ENCODE assay signal across 10 cellular contexts in genomic region chr3:71101014-71101413, GRCh38.
A peak's percentile ranks its signal among the peaks of the same experiment; 100 is the strongest.
DNase-seq lines count a peak whose midpoint lies in the region; ATAC-seq, FAIRE-seq and TF ChIP-seq lines count a peak whose summit lies in the region.
"Had no signal": no experiment of that assay in that cellular context is flagged by ENCODE, and none has a peak within 500 bp of the region (broad histone marks: within the 10 kb centered on the region; RNA-seq: fewer than 3 reads in every experiment).

No MANE protein-coding gene starts in this region.

- no peaks in the 10 kb centered on the region for H3K36me3 ChIP-seq in keratinocyte (ENCODE audit: control insufficient read depth in 2 of 2, extremely low read depth in 1 of 2, insufficient read depth in 2 of 2, low read length in 2 of 2)
- H3K36me3 ChIP-seq: lower lobe of right lung had no signal

- H3K27me3 ChIP-seq in keratinocyte (ENCODE audit: control insufficient read depth, extremely low read depth, insufficient read depth, low read length), result no peaks in the 10 kb centered on the region

- ATAC-seq in activated T-cell treated with anti-CD3 and anti-CD28 coated beads, Interleukin-2, amount 50 U/mL, for 4 hours, result peak; percentile 40 to 45
- ATAC-seq in activated naive CD8-positive, alpha-beta T cell treated with anti-CD3 and anti-CD28 coated beads, Interleukin-2, amount 10 ng/mL, durations not matched to agents 7 days and 5 days (ENCODE audit: low read depth), result no peak

- H3K9me3 ChIP-seq in keratinocyte (ENCODE audit: control insufficient read depth, low read depth, low read length), result no peaks in the 10 kb centered on the region
- H3K9me3 ChIP-seq: lower lobe of right lung had no signal

- peaks cover 91% of the 10 kb centered on the region for H3K4me1 Mint-ChIP-seq in activated T-cell treated with anti-CD3 and anti-CD28 coated beads, Interleukin-2, amount 50 U/mL, for 4 hours (ENCODE audit: low read depth)
- peaks cover 71% of the 10 kb centered on the region for H3K4me1 Mint-ChIP-seq in activated naive CD8-positive, alpha-beta T cell treated with anti-CD3 and anti-CD28 coated beads, Interleukin-2, amount 10 ng/mL, durations not matched to agents 7 days and 5 days
- H3K4me1 Mint-ChIP-seq in type B pancreatic cell (ENCODE audit: unreplicated experiment), result peaks cover 65% of the 10 kb centered on the region

- POLR2A ChIA-PET in activated naive CD8-positive, alpha-beta T cell treated with anti-CD3 and anti-CD28 coated beads, Interleukin-2, amount 10 ng/mL, durations not matched to agents 7 days and 5 days (lab: Charles Lee), result no interaction called here

- H3K4me3 ChIP-seq in keratinocyte (ENCODE audit: control insufficient read depth in 2 of 3, extremely low read depth in 1 of 3, insufficient read depth in 2 of 3, low read depth in 1 of 3, low read length in 3 of 3), result no peak overlapping the region
- H3K4me3 ChIP-seq: lower lobe of right lung had no signal

- H3K36me3 Mint-ChIP-seq in activated T-cell treated with anti-CD3 and anti-CD28 coated beads, Interleukin-2, amount 50 U/mL, for 4 hours (ENCODE audit: insufficient read depth), result peaks cover 57% of the 10 kb centered on the region
- peaks cover 50% of the 10 kb centered on the region for H3K36me3 Mint-ChIP-seq in activated naive CD8-positive, alpha-beta T cell treated with anti-CD3 and anti-CD28 coated beads, Interleukin-2, amount 10 ng/mL, durations not matched to agents 7 days and 5 days
- H3K36me3 Mint-ChIP-seq in type B pancreatic cell, result peaks cover 8% of the 10 kb centered on the region

- no peak overlapping the region for H3K4me2 ChIP-seq in keratinocyte (ENCODE audit: control insufficient read depth, extremely low read depth, insufficient read depth, low read depth, low read length)

- no peak overlapping the region for H2AFZ ChIP-seq in keratinocyte (ENCODE audit: control insufficient read depth, low read length)

- peak overlapping the region; percentile 52 for H3K4me3 Mint-ChIP-seq in activated T-cell treated with anti-CD3 and anti-CD28 coated beads, Interleukin-2, amount 50 U/mL, for 4 hours
- H3K4me3 Mint-ChIP-seq in activated naive CD8-positive, alpha-beta T cell treated with anti-CD3 and anti-CD28 coated beads, Interleukin-2, amount 10 ng/mL, durations not matched to agents 7 days and 5 days, result no peak overlapping the region
- H3K4me3 Mint-ChIP-seq in type B pancreatic cell, result no peak overlapping the region
- H3K4me3 Mint-ChIP-seq: T-helper 1 cell treated with Interleukin-12 subunit alpha and Interleukin-12 subunit beta and Interleukin-4 antibody, amounts not matched to agents 30 μg/mL and 1 μg/mL, for 36 hours had no signal

- no peaks in the 10 kb centered on the region for H3K9me1 ChIP-seq in keratinocyte (ENCODE audit: control insufficient read depth, extremely low read depth, insufficient read depth, low read length)

- no peak for DNase-seq in activated T-cell treated with anti-CD3 and anti-CD28 coated beads, Interleukin-2, amount 50 U/mL, for 4 hours
- DNase-seq in activated T-cell treated with anti-CD3 and anti-CD28 coated beads for 4 hours, result no peak
- no peak for DNase-seq in activated naive CD8-positive, alpha-beta T cell treated with anti-CD3 and anti-CD28 coated beads, Interleukin-2, amount 10 ng/mL, durations not matched to agents 7 days and 5 days
- DNase-seq in keratinocyte (ENCODE audit: low read depth, low spot score), result peak; percentile 62
- no peak for DNase-seq in type B pancreatic cell (ENCODE audit: extremely low spot score, unreplicated experiment)
- no peak for DNase-seq in DMS79 treated with DMSO at 0.1 percent for 48 hours (lab: John Stamatoyannopoulos, UW)
- no peak for DNase-seq in NCI-H510A (lab: John Stamatoyannopoulos, UW)
- DNase-seq in D341Med (ENCODE audit: low spot score), result no peak
- DNase-seq: lower lobe of right lung had no signal

- FAIRE-seq in keratinocyte (lab: Jason Lieb, UNC), result peak; percentile 98

- H4K20me1 ChIP-seq in keratinocyte (ENCODE audit: control insufficient read depth, extremely low read depth, insufficient read depth, low read length), result no peaks in the 10 kb centered on the region

- no peaks in the 10 kb centered on the region for H3K79me2 ChIP-seq in keratinocyte (ENCODE audit: control insufficient read depth, insufficient read depth, low read length)

- no peaks in the 10 kb centered on the region for H3K27me3 Mint-ChIP-seq in activated T-cell treated with anti-CD3 and anti-CD28 coated beads, Interleukin-2, amount 50 U/mL, for 4 hours (ENCODE audit: low read depth)
- H3K27me3 Mint-ChIP-seq in activated naive CD8-positive, alpha-beta T cell treated with anti-CD3 and anti-CD28 coated beads, Interleukin-2, amount 10 ng/mL, durations not matched to agents 7 days and 5 days, result no peaks in the 10 kb centered on the region
- no peaks in the 10 kb centered on the region for H3K27me3 Mint-ChIP-seq in type B pancreatic cell

- H3K4me1 ChIP-seq in keratinocyte (ENCODE audit: control insufficient read depth, extremely low read depth, insufficient read depth, low read length), result peaks cover 11% of the 10 kb centered on the region

- TF ChIP-seq CTCF in keratinocyte (optimal IDR thresholded peaks at IDR 0.05 in 1 of 3, IDR thresholded peaks at IDR 0.05 in 1 of 3, conservative IDR thresholded peaks at IDR 0.05 in 1 of 3; ENCODE audit: extremely low read depth in 1 of 3, insufficient read depth in 2 of 3, low read length in 3 of 3), result no peak
- TF ChIP-seq CTCF in type B pancreatic cell (conservative IDR thresholded peaks at IDR 0.05), result no peak

- H3K27ac ChIP-seq in keratinocyte (ENCODE audit: control insufficient read depth, insufficient read depth, low read length), result no peak overlapping the region

- H3K9ac ChIP-seq in keratinocyte (ENCODE audit: control insufficient read depth, extremely low read depth, insufficient read depth, low read length), result no peak overlapping the region

- peak overlapping the region; percentile 5 for H3K27ac Mint-ChIP-seq in activated naive CD8-positive, alpha-beta T cell treated with anti-CD3 and anti-CD28 coated beads, Interleukin-2, amount 10 ng/mL, durations not matched to agents 7 days and 5 days
- H3K27ac Mint-ChIP-seq in type B pancreatic cell, result peak overlapping the region; percentile 17
- H3K27ac Mint-ChIP-seq: T-helper 1 cell treated with Interleukin-12 subunit alpha and Interleukin-12 subunit beta and Interleukin-4 antibody, amounts not matched to agents 30 μg/mL and 1 μg/mL, for 36 hours had no signal

- dilution Hi-C loops in keratinocyte (cut with MboI; ENCODE audit: extremely low pct_ligation_motif_present, low sequenced_read_pairs), result no loop called here

- H3K9me3 Mint-ChIP-seq in activated T-cell treated with anti-CD3 and anti-CD28 coated beads, Interleukin-2, amount 50 U/mL, for 4 hours, result no peaks in the 10 kb centered on the region
- no peaks in the 10 kb centered on the region for H3K9me3 Mint-ChIP-seq in activated naive CD8-positive, alpha-beta T cell treated with anti-CD3 and anti-CD28 coated beads, Interleukin-2, amount 10 ng/mL, durations not matched to agents 7 days and 5 days
- no peaks in the 10 kb centered on the region for H3K9me3 Mint-ChIP-seq in type B pancreatic cell
- H3K9me3 Mint-ChIP-seq: T-helper 1 cell treated with Interleukin-12 subunit alpha and Interleukin-12 subunit beta and Interleukin-4 antibody, amounts not matched to agents 30 μg/mL and 1 μg/mL, for 36 hours had no signal
